Comparison of ENCODE assay signal across 3 cellular contexts in genomic region chr12:78306236-78306635, GRCh38.
"Had no signal": no experiment of that assay in that cellular context is flagged by ENCODE, and none has a peak within 500 bp of the region (broad histone marks: within the 10 kb centered on the region; RNA-seq: fewer than 3 reads in every experiment).

No MANE protein-coding gene starts in this region.

- ATAC-seq: GM12878 had no signal

- H3K4me3 ChIP-seq: GM12878 had no signal

- DNase-seq: GDM1, GF-D8 had no signal
